ENCODE assay signal across 14 cellular contexts in genomic region chr12:76922821-76923315, GRCh38. TPM values are rescaled to one million over a fixed set of nuclear protein-coding genes. Genes with fewer than 3 reads are reported as not detected.
"Had no signal": no experiment of that assay in that cellular context is flagged by ENCODE, and none has a peak within 500 bp of the region (broad histone marks: within the 10 kb centered on the region; RNA-seq: fewer than 3 reads in every experiment).

No MANE protein-coding gene starts in this region.

- DNase-seq: activated CD4-positive, alpha-beta T cell treated with anti-CD3 and anti-CD28 coated beads for 4 hours; activated naive CD4-positive, alpha-beta T cell treated with anti-CD3 and anti-CD28 coated beads for 36 hours; central memory CD4-positive, alpha-beta T cell; cortex of kidney; effector CD8-positive, alpha-beta T cell; hypothalamus; naive thymus-derived CD4-positive, alpha-beta T cell; right lobe of liver; stimulated activated CD4-positive, alpha-beta T cell treated with anti-CD3 and anti-CD28 coated beads, Interleukin-2, amount 100 ng/mL, for 24 hours; stimulated activated naive B cell treated with anti-CD40 and anti-IgM and Interleukin-4, amounts not matched to agents 10 μg/mL and 1 μg/mL and 100 μg/mL, for 72 hours; T-cell; upper lobe of left lung; WERI-Rb-1 had no signal

- H3K27me3 ChIP-seq: right lobe of liver, upper lobe of left lung had no signal

- H3K27ac ChIP-seq: right lobe of liver, WERI-Rb-1 had no signal

- H3K36me3 ChIP-seq: right lobe of liver, upper lobe of left lung, WERI-Rb-1 had no signal

- H3K4me3 ChIP-seq: lung, right lobe of liver, upper lobe of left lung had no signal

- H3K9me3 ChIP-seq: right lobe of liver, upper lobe of left lung had no signal

- H3K4me1 ChIP-seq: upper lobe of left lung had no signal

RNA-seq across cellular contexts. Expression of gene CSRP2, which starts 44.0 kb away (rescaled TPM):
- total RNA-seq: naive thymus-derived CD4-positive, alpha-beta T cell had no signal
